In genomic region chr1:68383092-68383491, GRCh38 we compare ENCODE assay signal across 16 cellular contexts.
DNase-seq lines count a peak whose midpoint lies in the region; FAIRE-seq and TF ChIP-seq lines count a peak whose summit lies in the region.
"Had no signal": no experiment of that assay in that cellular context is flagged by ENCODE, and none has a peak within 500 bp of the region (broad histone marks: within the 10 kb centered on the region; RNA-seq: fewer than 3 reads in every experiment).

No MANE protein-coding gene starts in this region.

- dilution Hi-C loops in mammary epithelial cell (cut with HindIII; ENCODE audit: low sequenced_read_pairs) = no loop called here
- dilution Hi-C loops in keratinocyte (cut with MboI; ENCODE audit: extremely low pct_ligation_motif_present, low sequenced_read_pairs) = no loop called here

- no CpG with 5 or more reads among the region's 2 CpGs for WGBS in H9 (ENCODE audit: extremely low coverage, insufficient read length, low lambda C conversion rate)
- 100% methylated on average over 2 of the region's 2 CpGs for WGBS in mammary epithelial cell (ENCODE audit: low coverage, missing lambda C conversion rate)

- FAIRE-seq in keratinocyte (lab: Jason Lieb, UNC) (no peak), D721Med (lab: Jason Lieb, UNC) (no peak)
- FAIRE-seq: GM12878 had no signal

- no peak overlapping the region for H3K9ac ChIP-seq in H9 (ENCODE audit: extremely low read depth, insufficient read length, low read length)
- H3K9ac ChIP-seq in mammary epithelial cell (ENCODE audit: insufficient read depth, low read length) = no peak overlapping the region
- H3K9ac ChIP-seq in keratinocyte (ENCODE audit: control insufficient read depth, extremely low read depth, insufficient read depth, low read length) = no peak overlapping the region
- no peak overlapping the region for H3K9ac ChIP-seq in MM.1S (ENCODE audit: low read length)
- H3K9ac ChIP-seq: GM23248 had no signal

- H3K27ac ChIP-seq in H9 (ENCODE audit: insufficient read length, low read depth, low read length) = no peak overlapping the region
- peak overlapping the region; percentile 88 for H3K27ac ChIP-seq in mammary epithelial cell (ENCODE audit: insufficient read depth, low read depth, low read length)
- H3K27ac ChIP-seq in keratinocyte (ENCODE audit: control insufficient read depth, insufficient read depth, low read length) = no peak overlapping the region
- H3K27ac ChIP-seq in MM.1S (ENCODE audit: low read length) = no peak overlapping the region
- H3K27ac ChIP-seq: GM23248 had no signal

- H3K36me3 ChIP-seq in mammary epithelial cell (ENCODE audit: insufficient read depth, low read length) (no peaks in the 10 kb centered on the region), keratinocyte (ENCODE audit: control insufficient read depth in 2 of 2, extremely low read depth in 1 of 2, insufficient read depth in 2 of 2, low read length in 2 of 2) (no peaks in the 10 kb centered on the region), MM.1S (replicated peaks; ENCODE audit: insufficient read depth, low read length) (no peaks in the 10 kb centered on the region)

- H2BK12ac ChIP-seq in H9 (ENCODE audit: insufficient read length, low read depth, low read length) = no peak overlapping the region

- in situ Hi-C loops in mammary epithelial cell (cut with MboI; ENCODE audit: low sequenced_read_pairs in 2 of 2) = no loop called here

- no peaks in the 10 kb centered on the region for H3K27me3 Mint-ChIP-seq in H9 (ENCODE audit: low read depth)
- H3K27me3 Mint-ChIP-seq: CD4-positive, CD25-positive, alpha-beta regulatory T cell had no signal

- no peak overlapping the region for H4K91ac ChIP-seq in H9 (ENCODE audit: insufficient read length, low read depth, low read length)

- BruUV-seq in mammary epithelial cell (replicated peaks; lab: Mats Ljungman, UMichigan) = no TSS peak

- H2BK15ac ChIP-seq in H9 (ENCODE audit: low read depth, low read length) = no peak overlapping the region

- TF ChIP-seq CTCF in H9 (conservative IDR thresholded peaks at IDR 0.05) (0 out of 3 replicates have a peak, but pooled peaks have one; percentile 9), mammary epithelial cell (conservative IDR thresholded peaks at IDR 0.05 in 1 of 2, IDR thresholded peaks at IDR 0.05 in 1 of 2; ENCODE audit: extremely low read depth in 1 of 2, insufficient read depth in 1 of 2, low read depth in 1 of 2, low read length in 2 of 2) (peak; percentile 8 to 12), keratinocyte (optimal IDR thresholded peaks at IDR 0.05 in 1 of 3, IDR thresholded peaks at IDR 0.05 in 1 of 3, conservative IDR thresholded peaks at IDR 0.05 in 1 of 3; ENCODE audit: extremely low read depth in 1 of 3, insufficient read depth in 2 of 3, low read length in 3 of 3) (peak in 2 of 3 experiments; percentile 13 to 29), MM.1S (IDR thresholded peaks at IDR 0.05; ENCODE audit: low read length) (no peak), D721Med (IDR thresholded peaks at IDR 0.05; ENCODE audit: insufficient read depth, missing control alignments) (no peak)

- H3K4me1 ChIP-seq in H9 (ENCODE audit: insufficient read depth, low read length) (no peaks in the 10 kb centered on the region), mammary epithelial cell (ENCODE audit: insufficient read depth, low read length) (peaks cover 45% of the 10 kb centered on the region), keratinocyte (ENCODE audit: control insufficient read depth, extremely low read depth, insufficient read depth, low read length) (peaks cover 37% of the 10 kb centered on the region), MM.1S (ENCODE audit: low read length) (no peaks in the 10 kb centered on the region)

- no peaks in the 10 kb centered on the region for H3K9me1 ChIP-seq in keratinocyte (ENCODE audit: control insufficient read depth, extremely low read depth, insufficient read depth, low read length)

- H2BK120ac ChIP-seq in H9 (ENCODE audit: low read depth, low read length, poor library complexity, severe bottlenecking) = no peak overlapping the region

- no peak overlapping the region for H3K18ac ChIP-seq in H9 (ENCODE audit: insufficient read length, low read depth, low read length)

- no peaks in the 10 kb centered on the region for H3K23me2 ChIP-seq in H9 (ENCODE audit: insufficient read length, low read depth, low read length, poor library complexity, severe bottlenecking)

- no peaks in the 10 kb centered on the region for H3K4me1 Mint-ChIP-seq in H9
- H3K4me1 Mint-ChIP-seq: CD4-positive, CD25-positive, alpha-beta regulatory T cell had no signal

- no peak overlapping the region for H2AK5ac ChIP-seq in H9 (ENCODE audit: insufficient read length, low read length)

- H3K4me3 ChIP-seq in mammary epithelial cell (replicated peaks in 1 of 3; ENCODE audit: insufficient read depth in 1 of 3, low read depth in 2 of 3, low read length in 3 of 3) = no peak overlapping the region
- no peak overlapping the region for H3K4me3 ChIP-seq in keratinocyte (ENCODE audit: control insufficient read depth in 2 of 3, extremely low read depth in 1 of 3, insufficient read depth in 2 of 3, low read depth in 1 of 3, low read length in 3 of 3)
- H3K4me3 ChIP-seq in MM.1S (ENCODE audit: low read length) = no peak overlapping the region
- H3K4me3 ChIP-seq: GM12878, GM23248 had no signal

- H3K4ac ChIP-seq in H9 (ENCODE audit: low read depth, low read length) = no peak overlapping the region

- no peak overlapping the region for H4K8ac ChIP-seq in H9 (replicated peaks; ENCODE audit: insufficient read length, low read depth, low read length)

- no peak overlapping the region for H3K4me3 Mint-ChIP-seq in H9
- H3K4me3 Mint-ChIP-seq: B cell; CD4-positive, CD25-positive, alpha-beta regulatory T cell had no signal

- peaks cover 20 to 31% of the 10 kb centered on the region in 2 experiments for H3K9me3 Mint-ChIP-seq in H9

- DNase-seq in H9 = no peak
- DNase-seq in LoVo (ENCODE audit: low spot score) = peak; percentile 23
- no peak for DNase-seq in mammary epithelial cell
- DNase-seq in keratinocyte (ENCODE audit: low read depth, low spot score) = no peak
- DNase-seq in MM.1S = no peak
- DNase-seq in activated T-cell treated with anti-CD3 and anti-CD28 coated beads, Interleukin-2, amount 50 U/mL, for 1 hour = no peak
- DNase-seq in D721Med (ENCODE audit: insufficient read length, low spot score) = no peak
- DNase-seq: CD4-positive, CD25-positive, alpha-beta regulatory T cell; DND-41; Karpas-422; NCI-H1105 treated with DMSO at 0.1 percent for 48 hours; NCI-H1694 treated with DMSO at 0.1 percent for 48 hours; NCI-H526 treated with DMSO at 0.1 percent for 48 hours had no signal

- H3K9me2 ChIP-seq in MM.1S (replicated peaks; ENCODE audit: insufficient read depth, low read length) = no peaks in the 10 kb centered on the region

- no peaks in the 10 kb centered on the region for H4K20me1 ChIP-seq in H9 (ENCODE audit: control insufficient read depth, insufficient read depth, insufficient read length)
- H4K20me1 ChIP-seq in mammary epithelial cell (ENCODE audit: insufficient read depth, low read length) = no peaks in the 10 kb centered on the region
- H4K20me1 ChIP-seq in keratinocyte (ENCODE audit: control insufficient read depth, extremely low read depth, insufficient read depth, low read length) = no peaks in the 10 kb centered on the region
- H4K20me1 ChIP-seq in MM.1S (ENCODE audit: insufficient read depth, low read length) = no peaks in the 10 kb centered on the region

- H3K4me2 ChIP-seq in H9 (ENCODE audit: insufficient read depth, insufficient read length, low read length) (no peak overlapping the region), mammary epithelial cell (ENCODE audit: insufficient read depth, low read depth, low read length) (peak overlapping the region; percentile 72), keratinocyte (ENCODE audit: control insufficient read depth, extremely low read depth, insufficient read depth, low read depth, low read length) (peak overlapping the region; percentile 32), MM.1S (ENCODE audit: low read depth, low read length) (no peak overlapping the region)

- H4K5ac ChIP-seq in H9 (ENCODE audit: insufficient read length, low read depth, low read length) = no peak overlapping the region

- no peak overlapping the region for H3K56ac ChIP-seq in H9 (ENCODE audit: insufficient read length, low read depth, low read length)

- H3K79me2 ChIP-seq in H9 (ENCODE audit: insufficient read depth, low read length) (no peaks in the 10 kb centered on the region), mammary epithelial cell (ENCODE audit: insufficient read depth, low read length) (no peaks in the 10 kb centered on the region), keratinocyte (ENCODE audit: control insufficient read depth, insufficient read depth, low read length) (no peaks in the 10 kb centered on the region), MM.1S (ENCODE audit: low read length) (no peaks in the 10 kb centered on the region)

- CTCF ChIA-PET in mammary epithelial cell (lab: Charles Lee; ENCODE audit: low non-redundant PET) = no interaction called here

- no peaks in the 10 kb centered on the region for H3K27me3 ChIP-seq in H9 (ENCODE audit: insufficient read depth, low read length)
- H3K27me3 ChIP-seq in mammary epithelial cell (ENCODE audit: insufficient read depth, low read length) = no peaks in the 10 kb centered on the region
- no peaks in the 10 kb centered on the region for H3K27me3 ChIP-seq in keratinocyte (ENCODE audit: control insufficient read depth, extremely low read depth, insufficient read depth, low read length)
- no peaks in the 10 kb centered on the region for H3K27me3 ChIP-seq in MM.1S (replicated peaks; ENCODE audit: insufficient read depth, low read length)

- no peaks in the 10 kb centered on the region for H3K79me1 ChIP-seq in H9 (ENCODE audit: insufficient read depth, low read depth, low read length, poor library complexity, severe bottlenecking)

- no peak overlapping the region for H2BK5ac ChIP-seq in H9 (ENCODE audit: insufficient read length, low read length)

- H3T11ph ChIP-seq in H9 (ENCODE audit: low read length) = no peak overlapping the region

- intact Hi-C loops in mammary epithelial cell (cut with micrococcal nuclease) = no loop called here

- H3K27ac Mint-ChIP-seq in H9 = no peak overlapping the region
- H3K27ac Mint-ChIP-seq: B cell; CD4-positive, CD25-positive, alpha-beta regulatory T cell had no signal

- peaks cover 11 to 21% (median 15%) of the 10 kb centered on the region in 3 experiments for H3K36me3 Mint-ChIP-seq in H9 (ENCODE audit: insufficient read depth in 1 of 3, low read depth in 3 of 3)
- H3K36me3 Mint-ChIP-seq: CD4-positive, CD25-positive, alpha-beta regulatory T cell had no signal

- H3K14ac ChIP-seq in H9 (ENCODE audit: insufficient read depth, low read length) = no peak overlapping the region

- H3K23ac ChIP-seq in H9 (ENCODE audit: insufficient read length, low read depth, low read length) = no peak overlapping the region

- H3K9me3 ChIP-seq in H9 (ENCODE audit: control insufficient read depth, low read depth, low read length) (no peaks in the 10 kb centered on the region), mammary epithelial cell (replicated peaks; ENCODE audit: insufficient read depth, low read length) (no peaks in the 10 kb centered on the region), keratinocyte (ENCODE audit: control insufficient read depth, low read depth, low read length) (no peaks in the 10 kb centered on the region), MM.1S (replicated peaks; ENCODE audit: insufficient read depth, low read length) (no peaks in the 10 kb centered on the region)

- no peak overlapping the region for H2BK20ac ChIP-seq in H9 (ENCODE audit: low read depth, low read length, poor library complexity, severe bottlenecking)

- H2AFZ ChIP-seq in H9 (ENCODE audit: low read length) = no peak overlapping the region
- H2AFZ ChIP-seq in mammary epithelial cell (ENCODE audit: low read depth, low read length) = no peak overlapping the region
- H2AFZ ChIP-seq in keratinocyte (ENCODE audit: control insufficient read depth, low read length) = no peak overlapping the region
- no peak overlapping the region for H2AFZ ChIP-seq in MM.1S (ENCODE audit: low read length)
- H2AFZ ChIP-seq: GM23248 had no signal

- H3F3A ChIP-seq in MM.1S (ENCODE audit: insufficient read depth, low read length) = no peaks in the 10 kb centered on the region

Comparison
In these comparisons a context has a peak if more than half of its experiments do, and no peak if none do; other contexts are left out.
1. H3K4me2 ChIP-seq: peak in mammary epithelial cell (single experiment) and keratinocyte (single experiment); none in H9 (single experiment) and MM.1S (single experiment).
2. CTCF ChIP-seq: peak in H9 (single experiment), mammary epithelial cell (2 of 2) and keratinocyte (2 of 3); none in MM.1S (single experiment) and D721Med (single experiment).